Comparison of ENCODE assay signal across 1 cellular context in genomic region chr3:171846594-171846993, GRCh38.
TF ChIP-seq lines count a peak whose summit lies in the region.

No MANE protein-coding gene starts in this region.

TF ChIP-seq in GM23338, 12 proteins besides CTCF, POLR2A, EP300 and RAD21 (continued from another document):
- TF ChIP-seq, protein P1, sequence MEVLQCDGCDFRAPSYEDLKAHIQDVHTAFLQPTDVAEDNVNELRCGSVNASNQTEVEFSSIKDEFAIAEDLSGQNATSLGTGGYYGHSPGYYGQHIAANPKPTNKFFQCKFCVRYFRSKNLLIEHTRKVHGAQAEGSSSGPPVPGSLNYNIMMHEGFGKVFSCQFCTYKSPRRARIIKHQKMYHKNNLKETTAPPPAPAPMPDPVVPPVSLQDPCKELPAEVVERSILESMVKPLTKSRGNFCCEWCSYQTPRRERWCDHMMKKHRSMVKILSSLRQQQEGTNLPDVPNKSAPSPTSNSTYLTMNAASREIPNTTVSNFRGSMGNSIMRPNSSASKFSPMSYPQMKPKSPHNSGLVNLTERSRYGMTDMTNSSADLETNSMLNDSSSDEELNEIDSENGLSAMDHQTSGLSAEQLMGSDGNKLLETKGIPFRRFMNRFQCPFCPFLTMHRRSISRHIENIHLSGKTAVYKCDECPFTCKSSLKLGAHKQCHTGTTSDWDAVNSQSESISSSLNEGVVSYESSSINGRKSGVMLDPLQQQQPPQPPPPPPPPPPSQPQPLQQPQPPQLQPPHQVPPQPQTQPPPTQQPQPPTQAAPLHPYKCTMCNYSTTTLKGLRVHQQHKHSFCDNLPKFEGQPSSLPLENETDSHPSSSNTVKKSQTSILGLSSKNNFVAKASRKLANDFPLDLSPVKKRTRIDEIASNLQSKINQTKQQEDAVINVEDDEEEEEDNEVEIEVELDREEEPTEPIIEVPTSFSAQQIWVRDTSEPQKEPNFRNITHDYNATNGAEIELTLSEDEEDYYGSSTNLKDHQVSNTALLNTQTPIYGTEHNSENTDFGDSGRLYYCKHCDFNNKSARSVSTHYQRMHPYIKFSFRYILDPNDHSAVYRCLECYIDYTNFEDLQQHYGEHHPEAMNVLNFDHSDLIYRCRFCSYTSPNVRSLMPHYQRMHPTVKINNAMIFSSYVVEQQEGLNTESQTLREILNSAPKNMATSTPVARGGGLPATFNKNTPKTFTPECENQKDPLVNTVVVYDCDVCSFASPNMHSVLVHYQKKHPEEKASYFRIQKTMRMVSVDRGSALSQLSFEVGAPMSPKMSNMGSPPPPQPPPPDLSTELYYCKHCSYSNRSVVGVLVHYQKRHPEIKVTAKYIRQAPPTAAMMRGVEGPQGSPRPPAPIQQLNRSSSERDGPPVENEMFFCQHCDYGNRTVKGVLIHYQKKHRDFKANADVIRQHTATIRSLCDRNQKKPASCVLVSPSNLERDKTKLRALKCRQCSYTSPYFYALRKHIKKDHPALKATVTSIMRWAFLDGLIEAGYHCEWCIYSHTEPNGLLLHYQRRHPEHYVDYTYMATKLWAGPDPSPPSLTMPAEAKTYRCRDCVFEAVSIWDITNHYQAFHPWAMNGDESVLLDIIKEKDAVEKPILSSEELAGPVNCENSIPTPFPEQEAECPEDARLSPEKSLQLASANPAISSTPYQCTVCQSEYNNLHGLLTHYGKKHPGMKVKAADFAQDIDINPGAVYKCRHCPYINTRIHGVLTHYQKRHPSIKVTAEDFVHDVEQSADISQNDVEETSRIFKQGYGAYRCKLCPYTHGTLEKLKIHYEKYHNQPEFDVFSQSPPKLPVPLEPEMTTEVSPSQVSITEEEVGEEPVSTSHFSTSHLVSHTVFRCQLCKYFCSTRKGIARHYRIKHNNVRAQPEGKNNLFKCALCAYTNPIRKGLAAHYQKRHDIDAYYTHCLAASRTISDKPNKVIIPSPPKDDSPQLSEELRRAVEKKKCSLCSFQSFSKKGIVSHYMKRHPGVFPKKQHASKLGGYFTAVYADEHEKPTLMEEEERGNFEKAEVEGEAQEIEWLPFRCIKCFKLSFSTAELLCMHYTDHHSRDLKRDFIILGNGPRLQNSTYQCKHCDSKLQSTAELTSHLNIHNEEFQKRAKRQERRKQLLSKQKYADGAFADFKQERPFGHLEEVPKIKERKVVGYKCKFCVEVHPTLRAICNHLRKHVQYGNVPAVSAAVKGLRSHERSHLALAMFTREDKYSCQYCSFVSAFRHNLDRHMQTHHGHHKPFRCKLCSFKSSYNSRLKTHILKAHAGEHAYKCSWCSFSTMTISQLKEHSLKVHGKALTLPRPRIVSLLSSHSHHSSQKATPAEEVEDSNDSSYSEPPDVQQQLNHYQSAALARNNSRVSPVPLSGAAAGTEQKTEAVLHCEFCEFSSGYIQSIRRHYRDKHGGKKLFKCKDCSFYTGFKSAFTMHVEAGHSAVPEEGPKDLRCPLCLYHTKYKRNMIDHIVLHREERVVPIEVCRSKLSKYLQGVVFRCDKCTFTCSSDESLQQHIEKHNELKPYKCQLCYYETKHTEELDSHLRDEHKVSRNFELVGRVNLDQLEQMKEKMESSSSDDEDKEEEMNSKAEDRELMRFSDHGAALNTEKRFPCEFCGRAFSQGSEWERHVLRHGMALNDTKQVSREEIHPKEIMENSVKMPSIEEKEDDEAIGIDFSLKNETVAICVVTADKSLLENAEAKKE (CRISPR knock-in tag; IDR thresholded peaks at IDR 0.05), result no peak
- TF ChIP-seq JUNB (IDR thresholded peaks at IDR 0.05; ENCODE audit: unreplicated experiment) (no peak), CREB1 (CRISPR knock-in tag; IDR thresholded peaks at IDR 0.05; ENCODE audit: low read depth) (no peak), ZNF114 (CRISPR knock-in tag; IDR thresholded peaks at IDR 0.05) (no peak), STAT1 (IDR thresholded peaks at IDR 0.05; ENCODE audit: unreplicated experiment) (no peak)
- TF ChIP-seq, protein P2, sequence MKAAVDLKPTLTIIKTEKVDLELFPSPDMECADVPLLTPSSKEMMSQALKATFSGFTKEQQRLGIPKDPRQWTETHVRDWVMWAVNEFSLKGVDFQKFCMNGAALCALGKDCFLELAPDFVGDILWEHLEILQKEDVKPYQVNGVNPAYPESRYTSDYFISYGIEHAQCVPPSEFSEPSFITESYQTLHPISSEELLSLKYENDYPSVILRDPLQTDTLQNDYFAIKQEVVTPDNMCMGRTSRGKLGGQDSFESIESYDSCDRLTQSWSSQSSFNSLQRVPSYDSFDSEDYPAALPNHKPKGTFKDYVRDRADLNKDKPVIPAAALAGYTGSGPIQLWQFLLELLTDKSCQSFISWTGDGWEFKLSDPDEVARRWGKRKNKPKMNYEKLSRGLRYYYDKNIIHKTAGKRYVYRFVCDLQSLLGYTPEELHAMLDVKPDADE (IDR thresholded peaks at IDR 0.05), result no peak
- TF ChIP-seq, protein P3, sequence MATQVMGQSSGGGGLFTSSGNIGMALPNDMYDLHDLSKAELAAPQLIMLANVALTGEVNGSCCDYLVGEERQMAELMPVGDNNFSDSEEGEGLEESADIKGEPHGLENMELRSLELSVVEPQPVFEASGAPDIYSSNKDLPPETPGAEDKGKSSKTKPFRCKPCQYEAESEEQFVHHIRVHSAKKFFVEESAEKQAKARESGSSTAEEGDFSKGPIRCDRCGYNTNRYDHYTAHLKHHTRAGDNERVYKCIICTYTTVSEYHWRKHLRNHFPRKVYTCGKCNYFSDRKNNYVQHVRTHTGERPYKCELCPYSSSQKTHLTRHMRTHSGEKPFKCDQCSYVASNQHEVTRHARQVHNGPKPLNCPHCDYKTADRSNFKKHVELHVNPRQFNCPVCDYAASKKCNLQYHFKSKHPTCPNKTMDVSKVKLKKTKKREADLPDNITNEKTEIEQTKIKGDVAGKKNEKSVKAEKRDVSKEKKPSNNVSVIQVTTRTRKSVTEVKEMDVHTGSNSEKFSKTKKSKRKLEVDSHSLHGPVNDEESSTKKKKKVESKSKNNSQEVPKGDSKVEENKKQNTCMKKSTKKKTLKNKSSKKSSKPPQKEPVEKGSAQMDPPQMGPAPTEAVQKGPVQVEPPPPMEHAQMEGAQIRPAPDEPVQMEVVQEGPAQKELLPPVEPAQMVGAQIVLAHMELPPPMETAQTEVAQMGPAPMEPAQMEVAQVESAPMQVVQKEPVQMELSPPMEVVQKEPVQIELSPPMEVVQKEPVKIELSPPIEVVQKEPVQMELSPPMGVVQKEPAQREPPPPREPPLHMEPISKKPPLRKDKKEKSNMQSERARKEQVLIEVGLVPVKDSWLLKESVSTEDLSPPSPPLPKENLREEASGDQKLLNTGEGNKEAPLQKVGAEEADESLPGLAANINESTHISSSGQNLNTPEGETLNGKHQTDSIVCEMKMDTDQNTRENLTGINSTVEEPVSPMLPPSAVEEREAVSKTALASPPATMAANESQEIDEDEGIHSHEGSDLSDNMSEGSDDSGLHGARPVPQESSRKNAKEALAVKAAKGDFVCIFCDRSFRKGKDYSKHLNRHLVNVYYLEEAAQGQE (IDR thresholded peaks at IDR 0.05; ENCODE audit: unreplicated experiment), result no peak
TF ChIP-seq in GM23338: peak in this region for 0.
